29 cellular contexts compared by ENCODE assay signal in genomic region chr6:137259349-137259748, GRCh38. TPM values are rescaled to one million over a fixed set of nuclear protein-coding genes. Genes with fewer than 3 reads are reported as not detected.
DNase-seq lines count a peak whose midpoint lies in the region; ATAC-seq and TF ChIP-seq lines count a peak whose summit lies in the region.
"Had no signal": no experiment of that assay in that cellular context is flagged by ENCODE, and none has a peak within 500 bp of the region (broad histone marks: within the 10 kb centered on the region; RNA-seq: fewer than 3 reads in every experiment).

No MANE protein-coding gene starts in this region.

- H3K9me3 Mint-ChIP-seq in GM23338 = peaks cover 17% of the 10 kb centered on the region

- no peak overlapping the region for H3K4me2 ChIP-seq in GM23338
- H3K4me2 ChIP-seq in trophoblast cell (ENCODE audit: low read length) = no peak overlapping the region

- H2AK5ac ChIP-seq in trophoblast cell (ENCODE audit: low read length) = no peak overlapping the region

- no peak overlapping the region for H3K18ac ChIP-seq in trophoblast cell (ENCODE audit: low read length)

- H2BK120ac ChIP-seq in trophoblast cell (ENCODE audit: insufficient read depth, low read length, poor library complexity) = no peak overlapping the region

- H3K79me2 ChIP-seq in GM23338 (replicated peaks; ENCODE audit: insufficient read depth) = no peaks in the 10 kb centered on the region
- no peaks in the 10 kb centered on the region for H3K79me2 ChIP-seq in trophoblast cell (ENCODE audit: control insufficient read depth, insufficient read depth, low read length, poor library complexity)

- DNase-seq in GM23338 (ENCODE audit: low spot score) = no peak
- DNase-seq in amniotic epithelial cell (ENCODE audit: low read depth) = peak; percentile 42
- DNase-seq in fibroblast of pulmonary artery (ENCODE audit: low read depth) = peak; percentile 36
- peak; percentile 75 for DNase-seq in renal cortical epithelial cell (ENCODE audit: low read depth)
- DNase-seq in NCI-H128 (lab: John Stamatoyannopoulos, UW; ENCODE audit: unreplicated experiment) = no peak
- DNase-seq in trophoblast cell = no peak
- DNase-seq in tibial artery = no peak
- DNase-seq: activated CD4-positive, alpha-beta T cell treated with anti-CD3 and anti-CD28 coated beads for 4 hours; activated CD8-positive, alpha-beta memory T cell treated with anti-CD3 and anti-CD28 coated beads for 24 hours; activated T-cell treated with anti-CD3 and anti-CD28 coated beads, Interleukin-2, amount 50 U/mL, for 1 hour; brain microvascular endothelial cell; colonic mucosa; GOT3; head of caudate nucleus; Kasumi-1; left lung; midbrain; natural killer cell; NCI-H1092; NCI-H1930; NCI-H226; NCI-H748 treated with DMSO at 0.1 percent for 48 hours; spleen; stimulated activated CD4-positive, alpha-beta T cell treated with anti-CD3 and anti-CD28 coated beads, Interleukin-2, amount 100 ng/mL, for 48 hours; substantia nigra; uterus had no signal

- H3K4ac ChIP-seq in trophoblast cell (ENCODE audit: low read depth, low read length) = no peak overlapping the region

- H3K27me3 ChIP-seq in GM23338 (ENCODE audit: insufficient read depth) = no peaks in the 10 kb centered on the region
- H3K27me3 ChIP-seq in trophoblast cell (ENCODE audit: insufficient read depth, low read length) = no peaks in the 10 kb centered on the region
- H3K27me3 ChIP-seq in tibial artery = no peaks in the 10 kb centered on the region
- H3K27me3 ChIP-seq: brain microvascular endothelial cell, colonic mucosa, left lung, spleen, uterus had no signal

- ATAC-seq in GM23338 = no peak
- ATAC-seq: left lung; natural killer cell; stimulated activated effector memory CD8-positive, alpha-beta T cell treated with anti-CD3 and anti-CD28 coated beads, Interleukin-12 subunit alpha, Interleukin-12 subunit beta, amount 100 ng/mL, for 72 hours had no signal

- H3K9me3 ChIP-seq in trophoblast cell (ENCODE audit: insufficient read depth, low read depth, low read length) (peaks cover 1% of the 10 kb centered on the region), tibial artery (peaks cover 0 to 7% (median 4%) of the 10 kb centered on the region in 3 donors)
- H3K9me3 ChIP-seq: colonic mucosa had no signal

- 0 out of 2 replicates have a peak, but pooled peaks cover 6% of the 10 kb centered on the region for H3K9me2 ChIP-seq in GM23338 (ENCODE audit: insufficient read depth)

- H3K79me1 ChIP-seq in trophoblast cell (ENCODE audit: low read length) = no peaks in the 10 kb centered on the region

- H2BK5ac ChIP-seq in trophoblast cell (ENCODE audit: low read depth, low read length, poor library complexity) = no peak overlapping the region

- no peak for TF ChIP-seq CTCF in GM23338 (conservative IDR thresholded peaks at IDR 0.05; ENCODE audit: low read depth in 2 of 2)
- no peak for TF ChIP-seq CTCF in fibroblast of pulmonary artery (IDR thresholded peaks at IDR 0.05; ENCODE audit: low read length, missing control alignments)
- TF ChIP-seq CTCF in tibial artery (IDR thresholded peaks at IDR 0.05) = no peak

- H2AFZ ChIP-seq in GM23338 = no peak overlapping the region
- no peak overlapping the region for H2AFZ ChIP-seq in trophoblast cell (ENCODE audit: insufficient read depth, low read length, poor library complexity)

- H3K4me1 Mint-ChIP-seq in GM23338 = peaks cover 6% of the 10 kb centered on the region; the same call in 2 of the 3 replicates

- H3K27me3 Mint-ChIP-seq in GM23338 (ENCODE audit: insufficient read depth, low read depth, poor library complexity) = no peaks in the 10 kb centered on the region

- no peak overlapping the region for H4K12ac ChIP-seq in trophoblast cell (ENCODE audit: low read depth, low read length)

- no peaks in the 10 kb centered on the region for H4K20me1 ChIP-seq in GM23338 (replicated peaks; ENCODE audit: insufficient read depth)

- H3K14ac ChIP-seq in trophoblast cell (ENCODE audit: low read length) = no peak overlapping the region

- H3K36me3 Mint-ChIP-seq in GM23338 (ENCODE audit: low read depth) = peaks cover 8% of the 10 kb centered on the region; the same call in 2 of the 3 replicates
- H3K36me3 Mint-ChIP-seq: stimulated activated effector memory CD8-positive, alpha-beta T cell treated with anti-CD3 and anti-CD28 coated beads, Interleukin-12 subunit alpha, Interleukin-12 subunit beta, amount 100 ng/mL, for 72 hours had no signal

- H3F3A ChIP-seq in GM23338 (replicated peaks; ENCODE audit: low read depth) = no peaks in the 10 kb centered on the region

- no peaks in the 10 kb centered on the region for H3K4me1 ChIP-seq in GM23338 (ENCODE audit: insufficient read depth)
- H3K4me1 ChIP-seq in trophoblast cell (ENCODE audit: control insufficient read depth in 1 of 2, insufficient read depth in 2 of 2, low read length in 2 of 2) = no peaks in the 10 kb centered on the region
- peaks cover 0 to 12% (median 1%) of the 10 kb centered on the region in 4 donors for H3K4me1 ChIP-seq in tibial artery
- H3K4me1 ChIP-seq: colonic mucosa, uterus had no signal

- H3K9ac ChIP-seq in trophoblast cell (ENCODE audit: low read length) = no peak overlapping the region

- no peak overlapping the region for H2BK12ac ChIP-seq in trophoblast cell (ENCODE audit: low read length)

- H3K23ac ChIP-seq in trophoblast cell (ENCODE audit: low read length) = no peak overlapping the region

- no peak overlapping the region for H4K91ac ChIP-seq in trophoblast cell (ENCODE audit: low read depth, low read length)

- no peak overlapping the region for H3K4me3 Mint-ChIP-seq in GM23338
- H3K4me3 Mint-ChIP-seq: stimulated activated effector memory CD8-positive, alpha-beta T cell treated with anti-CD3 and anti-CD28 coated beads, Interleukin-12 subunit alpha, Interleukin-12 subunit beta, amount 100 ng/mL, for 72 hours; T-helper 2 cell treated with Interferon-gamma antibody and Interleukin-4, amounts not matched to agents 5 μg/mL and 100 μg/mL, for 36 hours had no signal

- intact Hi-C loops in tibial artery (cut with DNase I; ENCODE audit: low total_unique reads) = no loop called here

- no peaks in the 10 kb centered on the region for H3K36me3 ChIP-seq in GM23338 (ENCODE audit: insufficient read depth)
- H3K36me3 ChIP-seq in trophoblast cell (ENCODE audit: control insufficient read depth in 1 of 2, insufficient read depth in 2 of 2, low read length in 2 of 2) = no peaks in the 10 kb centered on the region
- no peaks in the 10 kb centered on the region for H3K36me3 ChIP-seq in tibial artery
- H3K36me3 ChIP-seq: brain microvascular endothelial cell, colonic mucosa, left lung, spleen, uterus had no signal

- H3K27ac Mint-ChIP-seq in GM23338 = 0 out of 2 replicates have a peak overlapping the region, but pooled peaks have one; percentile 54
- H3K27ac Mint-ChIP-seq: stimulated activated effector memory CD8-positive, alpha-beta T cell treated with anti-CD3 and anti-CD28 coated beads, Interleukin-12 subunit alpha, Interleukin-12 subunit beta, amount 100 ng/mL, for 72 hours; T-helper 2 cell treated with Interferon-gamma antibody and Interleukin-4, amounts not matched to agents 5 μg/mL and 100 μg/mL, for 36 hours had no signal

- H3K4me3 ChIP-seq in GM23338 = no peak overlapping the region
- H3K4me3 ChIP-seq in fibroblast of pulmonary artery (replicated peaks; ENCODE audit: low read depth, low read length) = no peak overlapping the region
- H3K4me3 ChIP-seq in trophoblast cell (ENCODE audit: low read depth, low read length) = no peak overlapping the region
- no peak overlapping the region for H3K4me3 ChIP-seq in tibial artery
- H3K4me3 ChIP-seq: colonic mucosa, left lung, spleen, uterus had no signal

- H3K27ac ChIP-seq in GM23338 (ENCODE audit: low read depth) (no peak overlapping the region), trophoblast cell (ENCODE audit: low read depth, low read length) (no peak overlapping the region), tibial artery (no peak overlapping the region)
- H3K27ac ChIP-seq: brain microvascular endothelial cell, C4-2B, colonic mucosa, spleen, uterus had no signal

- no peak overlapping the region for H4K8ac ChIP-seq in trophoblast cell (ENCODE audit: low read depth, low read length)

TF ChIP-seq in GM23338, 12 proteins besides CTCF, POLR2A, EP300 and RAD21 (continues in another document):
- TF ChIP-seq POLR2AphosphoS5 (IDR thresholded peaks at IDR 0.05; ENCODE audit: low read depth) = no peak
- no peak for TF ChIP-seq ZNF331 (CRISPR knock-in tag; IDR thresholded peaks at IDR 0.05; ENCODE audit: low read depth)

RNA-seq across cellular contexts. Expression of gene IFNGR1, which starts 40.2 kb away (rescaled TPM):
- 22.8 and 29.4 TPM in 2 replicates for total RNA-seq in GM23338 (2014; rRNA removed; shearing (Covaris generic))
- polyA plus RNA-seq in GM23338 (2016; fragmentation: Nextera tagmentation; extraction: Ambion mirVana) = 21.3 and 23.2 TPM in 2 replicates
- 124 and 143 TPM in 2 replicates for total RNA-seq in renal cortical epithelial cell
- 58.0 and 62.9 TPM in 2 replicates for polyA plus RNA-seq in trophoblast cell (2013)

Comparison
In these comparisons a context has a peak if more than half of its experiments do, and no peak if none do; other contexts are left out.
1. DNase-seq: peak in amniotic epithelial cell (single experiment), fibroblast of pulmonary artery (single experiment) and renal cortical epithelial cell (single experiment); none in GM23338 (single experiment), NCI-H128 (single experiment), trophoblast cell (0 of 2) and tibial artery (0 of 2).